Comparison of ENCODE assay signal across 27 cellular contexts in the genomic region with DNA sequence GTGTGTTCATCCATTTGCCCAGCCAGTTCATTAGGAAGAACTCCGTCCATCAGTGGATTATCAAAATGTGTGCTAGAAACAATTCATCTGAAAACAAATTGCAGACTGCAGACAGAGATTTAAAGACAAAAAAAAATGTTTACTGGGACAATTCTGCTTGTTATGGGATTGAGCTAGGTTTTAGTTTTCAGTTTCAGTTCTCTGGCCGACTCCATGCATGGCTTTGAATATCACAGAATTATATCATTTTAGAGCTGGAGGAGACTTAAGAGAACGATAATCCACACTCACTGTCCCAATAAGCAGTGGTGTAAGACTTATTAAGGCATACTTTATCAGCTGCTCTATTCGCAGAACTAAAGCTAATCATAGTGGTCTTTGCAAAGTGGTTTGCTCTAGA. TPM values are rescaled to one million over a fixed set of nuclear protein-coding genes. Genes with fewer than 3 reads are reported as not detected.
A peak's percentile ranks its signal among the peaks of the same experiment; 100 is the strongest.
DNase-seq lines count a peak whose midpoint lies in the region; ATAC-seq and TF ChIP-seq lines count a peak whose summit lies in the region.
"Had no signal": no experiment of that assay in that cellular context is flagged by ENCODE, and none has a peak within 500 bp of the region (broad histone marks: within the 10 kb centered on the region; RNA-seq: fewer than 3 reads in every experiment).

No MANE protein-coding gene starts in this region.

- no peaks in the 10 kb centered on the region for H3K9me3 ChIP-seq in cardiac muscle cell (ENCODE audit: low read depth)
- no peaks in the 10 kb centered on the region for H3K9me3 ChIP-seq in duodenal mucosa (ENCODE audit: control insufficient read depth in 1 of 2, low read length in 2 of 2)
- H3K9me3 ChIP-seq in vagina, result no peaks in the 10 kb centered on the region
- H3K9me3 ChIP-seq: breast epithelium, left lung, neutrophil, psoas muscle had no signal

- peaks cover 8% of the 10 kb centered on the region for H3K4me1 ChIP-seq in cardiac muscle cell (ENCODE audit: low read depth)
- H3K4me1 ChIP-seq in duodenal mucosa (ENCODE audit: control insufficient read depth in 1 of 2, insufficient read depth in 2 of 2, low read length in 2 of 2), result peaks cover 4 to 7% of the 10 kb centered on the region in 2 donors
- peaks cover 17% of the 10 kb centered on the region for H3K4me1 ChIP-seq in vagina
- H3K4me1 ChIP-seq: breast epithelium, left lung had no signal

- DNase-seq in cardiac muscle cell (ENCODE audit: low read depth in 1 of 2, low spot score in 1 of 2) (peak in 1 of 2 donors; percentile 9), Right ventricle myocardium inferior (ENCODE audit: missing footprints) (no peak), mesothelial cell of epicardium (ENCODE audit: low spot score in 2 of 2, unreplicated experiment in 2 of 2) (no peak), vagina (ENCODE audit: extremely low spot score in 2 of 2) (no peak), endothelial cell (ENCODE audit: low spot score) (no peak), HK-2 (ENCODE audit: unreplicated experiment) (no peak)
- no peak for DNase-seq in activated naive CD4-positive, alpha-beta T cell (lab: John Stamatoyannopoulos, UW)
- DNase-seq: 8988T; activated CD8-positive, alpha-beta T cell treated with anti-CD3 and anti-CD28 coated beads, Interleukin-2, amount 10 ng/mL, durations not matched to agents 7 days and 5 days; anterior cingulate cortex; CD4-positive, alpha-beta T cell; GOT3; left lung; NCI-H1417; NCI-H2029 treated with DMSO at 0.1 percent for 48 hours; NCI-H2227 treated with DMSO at 0.1 percent for 48 hours; NCI-H526; psoas muscle; SHP77; trophoblast cell had no signal

- no peaks in the 10 kb centered on the region for H3K9me3 Mint-ChIP-seq in mesothelial cell of epicardium
- no peaks in the 10 kb centered on the region for H3K9me3 Mint-ChIP-seq in endothelial cell (ENCODE audit: unreplicated experiment)
- H3K9me3 Mint-ChIP-seq: CD4-positive, alpha-beta T cell; stimulated activated effector memory CD8-positive, alpha-beta T cell treated with anti-CD3 and anti-CD28 coated beads, Interleukin-12 subunit alpha, Interleukin-12 subunit beta, amount 100 ng/mL, for 72 hours had no signal

- no peak overlapping the region for H3K4me3 Mint-ChIP-seq in mesothelial cell of epicardium
- H3K4me3 Mint-ChIP-seq in endothelial cell (ENCODE audit: unreplicated experiment), result no peak overlapping the region
- H3K4me3 Mint-ChIP-seq: activated CD8-positive, alpha-beta T cell treated with anti-CD3 and anti-CD28 coated beads, Interleukin-2, amount 10 ng/mL, durations not matched to agents 7 days and 5 days; activated naive CD8-positive, alpha-beta T cell; CD4-positive, alpha-beta T cell; stimulated activated effector memory CD8-positive, alpha-beta T cell treated with anti-CD3 and anti-CD28 coated beads, Interleukin-12 subunit alpha, Interleukin-12 subunit beta, amount 100 ng/mL, for 72 hours had no signal

- no peak for ATAC-seq in Right ventricle myocardium inferior
- ATAC-seq: left lung; psoas muscle; stimulated activated effector memory CD8-positive, alpha-beta T cell treated with anti-CD3 and anti-CD28 coated beads, Interleukin-12 subunit alpha, Interleukin-12 subunit beta, amount 100 ng/mL, for 72 hours had no signal

- H3K27ac Mint-ChIP-seq in mesothelial cell of epicardium (peak overlapping the region; percentile 13), endothelial cell (ENCODE audit: unreplicated experiment) (no peak overlapping the region)
- H3K27ac Mint-ChIP-seq: activated CD8-positive, alpha-beta T cell treated with anti-CD3 and anti-CD28 coated beads, Interleukin-2, amount 10 ng/mL, durations not matched to agents 7 days and 5 days; activated naive CD8-positive, alpha-beta T cell; CD4-positive, alpha-beta T cell; stimulated activated effector memory CD8-positive, alpha-beta T cell treated with anti-CD3 and anti-CD28 coated beads, Interleukin-12 subunit alpha, Interleukin-12 subunit beta, amount 100 ng/mL, for 72 hours had no signal

- H3K27ac ChIP-seq in cardiac muscle cell, result peak overlapping the region; percentile 22
- H3K27ac ChIP-seq in duodenal mucosa (ENCODE audit: low read depth, low read length), result no peak overlapping the region
- H3K27ac ChIP-seq in vagina, result peak overlapping the region; percentile 7
- H3K27ac ChIP-seq: breast epithelium, epithelial cell of prostate, HL-60, neutrophil, psoas muscle had no signal

- H3K4me1 Mint-ChIP-seq in mesothelial cell of epicardium (peaks cover 20% of the 10 kb centered on the region), endothelial cell (ENCODE audit: unreplicated experiment) (no peaks in the 10 kb centered on the region)
- H3K4me1 Mint-ChIP-seq: stimulated activated effector memory CD8-positive, alpha-beta T cell treated with anti-CD3 and anti-CD28 coated beads, Interleukin-12 subunit alpha, Interleukin-12 subunit beta, amount 100 ng/mL, for 72 hours had no signal

- H3K36me3 Mint-ChIP-seq in mesothelial cell of epicardium, result no peaks in the 10 kb centered on the region
- H3K36me3 Mint-ChIP-seq in endothelial cell (ENCODE audit: low read depth, unreplicated experiment), result no peaks in the 10 kb centered on the region

- TF ChIP-seq POLR2A in vagina (IDR thresholded peaks at IDR 0.05), result no peak

- H3K4me3 ChIP-seq in cardiac muscle cell (no peak overlapping the region), duodenal mucosa (ENCODE audit: low read depth in 1 of 2, low read length in 2 of 2) (peak overlapping the region; percentile 7 to 8), vagina (no peak overlapping the region)
- H3K4me3 ChIP-seq: breast epithelium, left lung, psoas muscle had no signal

- H3K27me3 Mint-ChIP-seq in mesothelial cell of epicardium (ENCODE audit: low read depth) (peaks cover 6% of the 10 kb centered on the region), endothelial cell (ENCODE audit: unreplicated experiment) (no peaks in the 10 kb centered on the region)
- H3K27me3 Mint-ChIP-seq: activated naive CD8-positive, alpha-beta T cell; CD4-positive, alpha-beta T cell had no signal

- H3K27me3 ChIP-seq in cardiac muscle cell (no peaks in the 10 kb centered on the region), duodenal mucosa (ENCODE audit: control insufficient read depth in 1 of 2, insufficient read depth in 2 of 2, low read length in 2 of 2) (no peaks in the 10 kb centered on the region), vagina (no peaks in the 10 kb centered on the region)
- H3K27me3 ChIP-seq: breast epithelium, left lung, neutrophil had no signal

- H3K9ac ChIP-seq in duodenal mucosa (ENCODE audit: low read depth in 1 of 2, low read length in 2 of 2), result no peak overlapping the region

- TF ChIP-seq CTCF in cardiac muscle cell (IDR thresholded peaks at IDR 0.05; ENCODE audit: low read depth, low read length) (no peak), mesothelial cell of epicardium (IDR thresholded peaks at IDR 0.05; ENCODE audit: unreplicated experiment) (no peak), vagina (IDR thresholded peaks at IDR 0.05) (no peak), endothelial cell (IDR thresholded peaks at IDR 0.05; ENCODE audit: unreplicated experiment) (no peak)

- H3K36me3 ChIP-seq in cardiac muscle cell (peaks cover 7% of the 10 kb centered on the region), duodenal mucosa (ENCODE audit: control insufficient read depth in 1 of 2, insufficient read depth in 2 of 2, low read length in 2 of 2) (peaks cover 0 to under 1% of the 10 kb centered on the region in 2 donors), vagina (no peaks in the 10 kb centered on the region)
- H3K36me3 ChIP-seq: breast epithelium, left lung had no signal

- intact Hi-C loops in Right ventricle myocardium inferior (cut with DNase I), result no loop called here
- intact Hi-C loops in vagina (cut with DNase I), result no loop called here

RNA-seq across cellular contexts. Expression of a gene that starts 51.1 kb away (rescaled TPM):
- total RNA-seq in cardiac muscle cell (136 and 187 TPM in 2 replicates), Right ventricle myocardium inferior (104 TPM), mesothelial cell of epicardium (109 to 116 TPM (median 111 TPM) in 3 replicates), vagina (64.3 TPM), endothelial cell (ENCODE audit: unreplicated experiment) (74.7 TPM)
- polyA plus RNA-seq in cardiac muscle cell, result 314 and 365 TPM in 2 replicates

Comparison
In these comparisons a context has a peak if more than half of its experiments do, and no peak if none do; other contexts are left out.
1. H3K4me3 ChIP-seq: peak in duodenal mucosa (2 of 2); none in cardiac muscle cell (single experiment) and vagina (0 of 2).